18 cellular contexts compared by ENCODE assay signal in genomic region chr14:86852530-86852929, GRCh38.
"Had no signal": no experiment of that assay in that cellular context is flagged by ENCODE, and none has a peak within 500 bp of the region (broad histone marks: within the 10 kb centered on the region; RNA-seq: fewer than 3 reads in every experiment).

No MANE protein-coding gene starts in this region.

- H3K4me1 Mint-ChIP-seq: activated CD4-positive, alpha-beta T cell treated with anti-CD3 and anti-CD28 coated beads, Interleukin-2, amount 10 ng/mL, durations not matched to agents 24 days and 14 days; activated naive CD4-positive, alpha-beta T cell treated with anti-CD3 and anti-CD28 coated beads, Interleukin-2, amount 10 ng/mL, durations not matched to agents 7 days and 5 days; brain; central memory CD8-positive, alpha-beta T cell; T-helper 17 cell; WTC11 had no signal

- H3K27ac Mint-ChIP-seq: activated CD4-positive, alpha-beta T cell treated with anti-CD3 and anti-CD28 coated beads, Interleukin-2, amount 10 ng/mL, durations not matched to agents 24 days and 14 days; activated naive CD4-positive, alpha-beta T cell treated with anti-CD3 and anti-CD28 coated beads, Interleukin-2, amount 10 ng/mL, durations not matched to agents 7 days and 5 days; activated T-helper 2 cell treated with anti-CD3 and anti-CD28 coated beads, Interferon-gamma antibody, Interleukin-2, Interleukin-4, amounts not matched to agents 10 μg/mL and 5 μg/mL and 100 μg/mL, durations not matched to agents 14 hours and 24 hours and 36 hours; brain; natural killer cell treated with Interleukin-12 subunit alpha and Interleukin-12 subunit beta and Interleukin-15 and Interleukin-18, amount 100 ng/mL, for 72 hours; T-helper 17 cell; type B pancreatic cell; WTC11 had no signal

- H3K27me3 Mint-ChIP-seq: activated CD4-positive, alpha-beta T cell treated with anti-CD3 and anti-CD28 coated beads, Interleukin-2, amount 10 ng/mL, durations not matched to agents 24 days and 14 days; activated naive CD4-positive, alpha-beta T cell treated with anti-CD3 and anti-CD28 coated beads, Interleukin-2, amount 10 ng/mL, durations not matched to agents 7 days and 5 days; brain; central memory CD8-positive, alpha-beta T cell; natural killer cell treated with Interleukin-12 subunit alpha and Interleukin-12 subunit beta and Interleukin-15 and Interleukin-18, amount 100 ng/mL, for 72 hours; T-helper 17 cell had no signal

- H3K4me3 Mint-ChIP-seq: activated CD4-positive, alpha-beta T cell treated with anti-CD3 and anti-CD28 coated beads, Interleukin-2, amount 10 ng/mL, durations not matched to agents 24 days and 14 days; activated naive CD4-positive, alpha-beta T cell treated with anti-CD3 and anti-CD28 coated beads, Interleukin-2, amount 10 ng/mL, durations not matched to agents 7 days and 5 days; brain; central memory CD8-positive, alpha-beta T cell; natural killer cell treated with Interleukin-12 subunit alpha and Interleukin-12 subunit beta and Interleukin-15 and Interleukin-18, amount 100 ng/mL, for 72 hours; T-helper 17 cell; type B pancreatic cell; WTC11 had no signal

- ATAC-seq: heart left ventricle; left lung; natural killer cell treated with Interleukin-12 subunit alpha and Interleukin-12 subunit beta and Interleukin-15 and Interleukin-18, amount 100 ng/mL, for 72 hours; sciatic nerve; T-helper 17 cell; WTC11 had no signal

- DNase-seq: activated CD4-positive, alpha-beta T cell treated with anti-CD3 and anti-CD28 coated beads, Interleukin-2, amount 10 ng/mL, durations not matched to agents 24 days and 14 days; activated naive CD4-positive, alpha-beta T cell treated with anti-CD3 and anti-CD28 coated beads, Interleukin-2, amount 10 ng/mL, durations not matched to agents 7 days and 5 days; adrenal gland; erythroblast; heart left ventricle; islet precursor cell; left lung; stimulated activated CD4-positive, alpha-beta T cell treated with anti-CD3 and anti-CD28 coated beads, Interleukin-2, amount 100 ng/mL, for 24 hours; stimulated activated naive CD4-positive, alpha-beta T cell; substantia nigra; T-helper 17 cell had no signal

- H3K4me3 ChIP-seq: adrenal gland, heart left ventricle, left lung had no signal

- H3K9me3 Mint-ChIP-seq: activated CD4-positive, alpha-beta T cell treated with anti-CD3 and anti-CD28 coated beads, Interleukin-2, amount 10 ng/mL, durations not matched to agents 24 days and 14 days; type B pancreatic cell; WTC11 had no signal

- H3K36me3 Mint-ChIP-seq: activated naive CD4-positive, alpha-beta T cell treated with anti-CD3 and anti-CD28 coated beads, Interleukin-2, amount 10 ng/mL, durations not matched to agents 7 days and 5 days; brain; type B pancreatic cell; WTC11 had no signal
